ENCODE assay signal across 1 cellular context in genomic region chr7:100827330-100828226, GRCh38.
TF ChIP-seq lines count a peak whose summit lies in the region.

Gene EPHB4 (minus strand): TSS chr7:100827523. CDS start chr7:100827030, 493 bp downstream.

TF ChIP-seq in HepG2, 621 proteins besides CTCF, POLR2A, EP300 and RAD21 (continued from another document and continues in another):
- TF ChIP-seq ZNF770 (CRISPR knock-in tag; IDR thresholded peaks at IDR 0.05), result peak; percentile 79
- no peak for TF ChIP-seq SRSF4 (IDR thresholded peaks at IDR 0.05; ENCODE audit: low read depth, low read length, poor library complexity, severe bottlenecking)
- TF ChIP-seq, protein P1, sequence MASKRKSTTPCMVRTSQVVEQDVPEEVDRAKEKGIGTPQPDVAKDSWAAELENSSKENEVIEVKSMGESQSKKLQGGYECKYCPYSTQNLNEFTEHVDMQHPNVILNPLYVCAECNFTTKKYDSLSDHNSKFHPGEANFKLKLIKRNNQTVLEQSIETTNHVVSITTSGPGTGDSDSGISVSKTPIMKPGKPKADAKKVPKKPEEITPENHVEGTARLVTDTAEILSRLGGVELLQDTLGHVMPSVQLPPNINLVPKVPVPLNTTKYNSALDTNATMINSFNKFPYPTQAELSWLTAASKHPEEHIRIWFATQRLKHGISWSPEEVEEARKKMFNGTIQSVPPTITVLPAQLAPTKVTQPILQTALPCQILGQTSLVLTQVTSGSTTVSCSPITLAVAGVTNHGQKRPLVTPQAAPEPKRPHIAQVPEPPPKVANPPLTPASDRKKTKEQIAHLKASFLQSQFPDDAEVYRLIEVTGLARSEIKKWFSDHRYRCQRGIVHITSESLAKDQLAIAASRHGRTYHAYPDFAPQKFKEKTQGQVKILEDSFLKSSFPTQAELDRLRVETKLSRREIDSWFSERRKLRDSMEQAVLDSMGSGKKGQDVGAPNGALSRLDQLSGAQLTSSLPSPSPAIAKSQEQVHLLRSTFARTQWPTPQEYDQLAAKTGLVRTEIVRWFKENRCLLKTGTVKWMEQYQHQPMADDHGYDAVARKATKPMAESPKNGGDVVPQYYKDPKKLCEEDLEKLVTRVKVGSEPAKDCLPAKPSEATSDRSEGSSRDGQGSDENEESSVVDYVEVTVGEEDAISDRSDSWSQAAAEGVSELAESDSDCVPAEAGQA (IDR thresholded peaks at IDR 0.05; ENCODE audit: low read depth), result 0 out of 2 replicates have a peak, but pooled peaks have one; percentile 30
- TF ChIP-seq, protein P1 (CRISPR knock-in tag; IDR thresholded peaks at IDR 0.05; ENCODE audit: borderline replicate concordance), result no peak
- no peak for TF ChIP-seq TEAD2 (CRISPR knock-in tag; IDR thresholded peaks at IDR 0.05)
- peak; percentile 54; the same call in 1 of the 2 replicates for TF ChIP-seq ZNF567 (CRISPR knock-in tag; IDR thresholded peaks at IDR 0.05; ENCODE audit: borderline replicate concordance)
- TF ChIP-seq ZBTB1 (CRISPR knock-in tag; IDR thresholded peaks at IDR 0.05; ENCODE audit: borderline replicate concordance), result no peak
- peak; percentile 78; the same call in 1 of the 2 replicates for TF ChIP-seq HNRNPL (IDR thresholded peaks at IDR 0.05; ENCODE audit: low read depth, low read length)
- TF ChIP-seq, protein P2, sequence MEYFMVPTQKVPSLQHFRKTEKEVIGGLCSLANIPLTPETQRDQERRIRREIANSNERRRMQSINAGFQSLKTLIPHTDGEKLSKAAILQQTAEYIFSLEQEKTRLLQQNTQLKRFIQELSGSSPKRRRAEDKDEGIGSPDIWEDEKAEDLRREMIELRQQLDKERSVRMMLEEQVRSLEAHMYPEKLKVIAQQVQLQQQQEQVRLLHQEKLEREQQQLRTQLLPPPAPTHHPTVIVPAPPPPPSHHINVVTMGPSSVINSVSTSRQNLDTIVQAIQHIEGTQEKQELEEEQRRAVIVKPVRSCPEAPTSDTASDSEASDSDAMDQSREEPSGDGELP (IDR thresholded peaks at IDR 0.05; ENCODE audit: borderline replicate concordance, low read depth), result peak; percentile 38; the same call in 1 of the 2 replicates
- 0 out of 2 replicates have a peak, but pooled peaks have one; percentile 6 for TF ChIP-seq ZNF629 (CRISPR knock-in tag; conservative IDR thresholded peaks at IDR 0.05)
- TF ChIP-seq ZNF776 (CRISPR knock-in tag; IDR thresholded peaks at IDR 0.05), result peak; percentile 54; the same call in 1 of the 2 replicates
- TF ChIP-seq HNRNPLL (IDR thresholded peaks at IDR 0.05; ENCODE audit: low read depth, low read length, poor library complexity, severe bottlenecking), result peak; percentile 91
- TF ChIP-seq TEAD3 (CRISPR knock-in tag; optimal IDR thresholded peaks at IDR 0.05; ENCODE audit: borderline replicate concordance), result peak; percentile 63
- TF ChIP-seq ZBTB38 (CRISPR knock-in tag; IDR thresholded peaks at IDR 0.05), result peak; percentile 70
- TF ChIP-seq EHMT2 (IDR thresholded peaks at IDR 0.05; ENCODE audit: borderline replicate concordance, low read depth, low read length), result no peak
- no peak for TF ChIP-seq ATF7 (IDR thresholded peaks at IDR 0.05)
- no peak for TF ChIP-seq ATF7 (CRISPR knock-in tag; IDR thresholded peaks at IDR 0.05)
- 0 out of 2 replicates have a peak, but pooled peaks have one; percentile 11 for TF ChIP-seq ATF3 (CRISPR knock-in tag; IDR thresholded peaks at IDR 0.05)
- TF ChIP-seq MIER3 (CRISPR knock-in tag; IDR thresholded peaks at IDR 0.05; ENCODE audit: borderline replicate concordance), result peak; percentile 56; the same call in 1 of the 2 replicates
- peak; percentile 52; the same call in 1 of the 2 replicates for TF ChIP-seq MIER2 (CRISPR knock-in tag; IDR thresholded peaks at IDR 0.05)
- TF ChIP-seq KDM5B (CRISPR knock-in tag; IDR thresholded peaks at IDR 0.05; ENCODE audit: borderline replicate concordance), result peak; percentile 68; the same call in 1 of the 2 replicates
- TF ChIP-seq SNAPC4 (CRISPR knock-in tag; IDR thresholded peaks at IDR 0.05), result 0 out of 2 replicates have a peak, but pooled peaks have one; percentile 47
- no peak for TF ChIP-seq RFX3 (CRISPR knock-in tag; IDR thresholded peaks at IDR 0.05)
- TF ChIP-seq MATR3 (CRISPR knock-in tag; IDR thresholded peaks at IDR 0.05), result no peak
- peak; percentile 87 for TF ChIP-seq ZNF800 (CRISPR knock-in tag; IDR thresholded peaks at IDR 0.05)
- TF ChIP-seq HIVEP1 (CRISPR knock-in tag; IDR thresholded peaks at IDR 0.05), result peak; percentile 76
- TF ChIP-seq PPARG (CRISPR knock-in tag; conservative IDR thresholded peaks at IDR 0.05), result 0 out of 2 replicates have a peak, but pooled peaks have one; percentile 33
- peak; percentile 88 for TF ChIP-seq ZNF350 (CRISPR knock-in tag; IDR thresholded peaks at IDR 0.05; ENCODE audit: borderline replicate concordance, low read depth)
- TF ChIP-seq NFKB2 (CRISPR knock-in tag; IDR thresholded peaks at IDR 0.05; ENCODE audit: borderline replicate concordance), result peak; percentile 36; the same call in 1 of the 2 replicates
- TF ChIP-seq ZFP90 (CRISPR knock-in tag; IDR thresholded peaks at IDR 0.05; ENCODE audit: borderline replicate concordance), result no peak; the same call in 1 of the 2 replicates
- peak; percentile 83; the same call in 1 of the 2 replicates for TF ChIP-seq ZSCAN25 (CRISPR knock-in tag; IDR thresholded peaks at IDR 0.05)
- TF ChIP-seq, protein P3, sequence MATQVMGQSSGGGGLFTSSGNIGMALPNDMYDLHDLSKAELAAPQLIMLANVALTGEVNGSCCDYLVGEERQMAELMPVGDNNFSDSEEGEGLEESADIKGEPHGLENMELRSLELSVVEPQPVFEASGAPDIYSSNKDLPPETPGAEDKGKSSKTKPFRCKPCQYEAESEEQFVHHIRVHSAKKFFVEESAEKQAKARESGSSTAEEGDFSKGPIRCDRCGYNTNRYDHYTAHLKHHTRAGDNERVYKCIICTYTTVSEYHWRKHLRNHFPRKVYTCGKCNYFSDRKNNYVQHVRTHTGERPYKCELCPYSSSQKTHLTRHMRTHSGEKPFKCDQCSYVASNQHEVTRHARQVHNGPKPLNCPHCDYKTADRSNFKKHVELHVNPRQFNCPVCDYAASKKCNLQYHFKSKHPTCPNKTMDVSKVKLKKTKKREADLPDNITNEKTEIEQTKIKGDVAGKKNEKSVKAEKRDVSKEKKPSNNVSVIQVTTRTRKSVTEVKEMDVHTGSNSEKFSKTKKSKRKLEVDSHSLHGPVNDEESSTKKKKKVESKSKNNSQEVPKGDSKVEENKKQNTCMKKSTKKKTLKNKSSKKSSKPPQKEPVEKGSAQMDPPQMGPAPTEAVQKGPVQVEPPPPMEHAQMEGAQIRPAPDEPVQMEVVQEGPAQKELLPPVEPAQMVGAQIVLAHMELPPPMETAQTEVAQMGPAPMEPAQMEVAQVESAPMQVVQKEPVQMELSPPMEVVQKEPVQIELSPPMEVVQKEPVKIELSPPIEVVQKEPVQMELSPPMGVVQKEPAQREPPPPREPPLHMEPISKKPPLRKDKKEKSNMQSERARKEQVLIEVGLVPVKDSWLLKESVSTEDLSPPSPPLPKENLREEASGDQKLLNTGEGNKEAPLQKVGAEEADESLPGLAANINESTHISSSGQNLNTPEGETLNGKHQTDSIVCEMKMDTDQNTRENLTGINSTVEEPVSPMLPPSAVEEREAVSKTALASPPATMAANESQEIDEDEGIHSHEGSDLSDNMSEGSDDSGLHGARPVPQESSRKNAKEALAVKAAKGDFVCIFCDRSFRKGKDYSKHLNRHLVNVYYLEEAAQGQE (IDR thresholded peaks at IDR 0.05; ENCODE audit: borderline replicate concordance in 1 of 2, low read depth in 1 of 2, low read length in 2 of 2), result peak in 1 of 2 experiments; percentile 16; a peak in 1 of 4 replicates
- TF ChIP-seq HNF4A (CRISPR knock-in tag; IDR thresholded peaks at IDR 0.05), result peak; percentile 38
- TF ChIP-seq ARHGAP35 (CRISPR knock-in tag; IDR thresholded peaks at IDR 0.05; ENCODE audit: borderline replicate concordance), result peak; percentile 53; the same call in 1 of the 2 replicates
- TF ChIP-seq MED13 (CRISPR knock-in tag; IDR thresholded peaks at IDR 0.05), result no peak; the same call in 1 of the 2 replicates
- TF ChIP-seq ZNF619 (CRISPR knock-in tag; IDR thresholded peaks at IDR 0.05), result peak; percentile 87; the same call in 1 of the 2 replicates
- TF ChIP-seq ELK4 (CRISPR knock-in tag; IDR thresholded peaks at IDR 0.05; ENCODE audit: borderline replicate concordance), result no peak
